In genomic region chr3:173109143-173109542, GRCh38 we compare ENCODE assay signal across 31 cellular contexts. TPM values are rescaled to one million over a fixed set of nuclear protein-coding genes. Genes with fewer than 3 reads are reported as not detected.
A peak's percentile ranks its signal among the peaks of the same experiment; 100 is the strongest.
DNase-seq lines count a peak whose midpoint lies in the region; TF ChIP-seq lines count a peak whose summit lies in the region.
"Had no signal": no experiment of that assay in that cellular context is flagged by ENCODE, and none has a peak within 500 bp of the region (broad histone marks: within the 10 kb centered on the region; RNA-seq: fewer than 3 reads in every experiment).

No MANE protein-coding gene starts in this region.

- H3K27me3 Mint-ChIP-seq in T-helper 1 cell treated with Interleukin-12 subunit alpha and Interleukin-12 subunit beta and Interleukin-4 antibody, amounts not matched to agents 30 μg/mL and 1 μg/mL, for 36 hours (ENCODE audit: low read depth) = no peaks in the 10 kb centered on the region
- no peaks in the 10 kb centered on the region for H3K27me3 Mint-ChIP-seq in activated T-helper 2 cell treated with anti-CD3 and anti-CD28 coated beads, Interferon-gamma antibody, Interleukin-2, Interleukin-4, amounts not matched to agents 10 μg/mL and 5 μg/mL and 100 μg/mL, durations not matched to agents 14 hours and 24 hours and 36 hours (ENCODE audit: low read depth)
- H3K27me3 Mint-ChIP-seq: activated B cell treated with CpG ODN at 0.5 μM for 24 hours; activated CD4-positive, alpha-beta memory T cell treated with anti-CD3 and anti-CD28 coated beads for 36 hours; stimulated activated naive CD8-positive, alpha-beta T cell treated with anti-CD3 and anti-CD28 coated beads, Interleukin-15, Interleukin-2, amounts not matched to agents 100 ng/mL and 50 ng/mL, for 24 hours had no signal

- H3K56ac ChIP-seq in mesendoderm (ENCODE audit: low read length) = no peak overlapping the region

- H3K79me2 ChIP-seq in mesendoderm (ENCODE audit: control insufficient read depth, insufficient read depth, low read length) = no peaks in the 10 kb centered on the region

- H2BK120ac ChIP-seq in mesendoderm (ENCODE audit: low read depth, low read length) = no peak overlapping the region

- H3K23ac ChIP-seq in mesendoderm (ENCODE audit: low read length) = no peak overlapping the region

- no peak overlapping the region for H3K4me2 ChIP-seq in mesendoderm (ENCODE audit: low read length)
- H3K4me2 ChIP-seq: BLaER1 had no signal

- H3K27ac Mint-ChIP-seq in T-helper 1 cell treated with Interleukin-12 subunit alpha and Interleukin-12 subunit beta and Interleukin-4 antibody, amounts not matched to agents 30 μg/mL and 1 μg/mL, for 36 hours = peak overlapping the region; percentile 34
- H3K27ac Mint-ChIP-seq in activated T-helper 2 cell treated with anti-CD3 and anti-CD28 coated beads, Interferon-gamma antibody, Interleukin-2, Interleukin-4, amounts not matched to agents 10 μg/mL and 5 μg/mL and 100 μg/mL, durations not matched to agents 14 hours and 24 hours and 36 hours = no peak overlapping the region
- H3K27ac Mint-ChIP-seq: activated B cell treated with CpG ODN at 0.5 μM for 24 hours; activated CD4-positive, alpha-beta memory T cell treated with anti-CD3 and anti-CD28 coated beads for 36 hours; HFFc6; naive thymus-derived CD8-positive, alpha-beta T cell; stimulated activated naive CD8-positive, alpha-beta T cell treated with anti-CD3 and anti-CD28 coated beads, Interleukin-15, Interleukin-2, amounts not matched to agents 100 ng/mL and 50 ng/mL, for 24 hours had no signal

- no peak overlapping the region for H3K27ac ChIP-seq in mesendoderm (ENCODE audit: low read depth, low read length)
- no peak overlapping the region for H3K27ac ChIP-seq in left ventricle myocardium inferior (replicated peaks)
- H3K27ac ChIP-seq: adrenal gland, BLaER1, dorsolateral prefrontal cortex, epithelial cell of prostate, foreskin keratinocyte, prostate gland, SJSA1, transverse colon had no signal

- intact Hi-C loops in left ventricle myocardium inferior (cut with micrococcal nuclease) = no loop called here
- intact Hi-C loops in activated T-helper 2 cell treated with anti-CD3 and anti-CD28 coated beads, Interferon-gamma antibody, Interleukin-2, Interleukin-4, amounts not matched to agents 10 μg/mL and 5 μg/mL and 100 μg/mL, durations not matched to agents 14 hours and 24 hours and 36 hours (cut with micrococcal nuclease) = no loop called here

- no peaks in the 10 kb centered on the region for H3K4me1 Mint-ChIP-seq in T-helper 1 cell treated with Interleukin-12 subunit alpha and Interleukin-12 subunit beta and Interleukin-4 antibody, amounts not matched to agents 30 μg/mL and 1 μg/mL, for 36 hours (ENCODE audit: low read depth)
- no peaks in the 10 kb centered on the region for H3K4me1 Mint-ChIP-seq in activated T-helper 2 cell treated with anti-CD3 and anti-CD28 coated beads, Interferon-gamma antibody, Interleukin-2, Interleukin-4, amounts not matched to agents 10 μg/mL and 5 μg/mL and 100 μg/mL, durations not matched to agents 14 hours and 24 hours and 36 hours (ENCODE audit: low read depth)
- H3K4me1 Mint-ChIP-seq: activated B cell treated with CpG ODN at 0.5 μM for 24 hours; naive thymus-derived CD8-positive, alpha-beta T cell had no signal

- H3K4me1 ChIP-seq in mesendoderm (ENCODE audit: control insufficient read depth, low read depth, low read length) (no peaks in the 10 kb centered on the region), left ventricle myocardium inferior (no peaks in the 10 kb centered on the region)
- H3K4me1 ChIP-seq: adrenal gland, BLaER1, foreskin keratinocyte, prostate gland, SJSA1, transverse colon had no signal

- H2BK15ac ChIP-seq in mesendoderm (replicated peaks; ENCODE audit: low read depth) = no peak overlapping the region

- H3K9me3 Mint-ChIP-seq in T-helper 1 cell treated with Interleukin-12 subunit alpha and Interleukin-12 subunit beta and Interleukin-4 antibody, amounts not matched to agents 30 μg/mL and 1 μg/mL, for 36 hours = no peaks in the 10 kb centered on the region
- H3K9me3 Mint-ChIP-seq in activated T-helper 2 cell treated with anti-CD3 and anti-CD28 coated beads, Interferon-gamma antibody, Interleukin-2, Interleukin-4, amounts not matched to agents 10 μg/mL and 5 μg/mL and 100 μg/mL, durations not matched to agents 14 hours and 24 hours and 36 hours = no peaks in the 10 kb centered on the region

- H3K4me3 ChIP-seq in mesendoderm (ENCODE audit: low read length) = no peak overlapping the region
- H3K4me3 ChIP-seq in left ventricle myocardium inferior = no peak overlapping the region
- H3K4me3 ChIP-seq: adrenal gland, BLaER1, prostate gland, SJSA1, transverse colon had no signal

- H3K36me3 ChIP-seq in mesendoderm (ENCODE audit: control insufficient read depth, insufficient read depth, low read length) = no peaks in the 10 kb centered on the region
- H3K36me3 ChIP-seq in left ventricle myocardium inferior = no peaks in the 10 kb centered on the region
- H3K36me3 ChIP-seq: adrenal gland, BLaER1, prostate gland, SJSA1, transverse colon had no signal

- DNase-seq in T-helper 1 cell = no peak
- peak; percentile 59 for DNase-seq in astrocyte of the hippocampus (ENCODE audit: low read depth, low spot score)
- DNase-seq in mesendoderm = peak; percentile 44
- DNase-seq in left ventricle myocardium inferior = no peak
- no peak for DNase-seq in activated T-helper 2 cell treated with anti-CD3 and anti-CD28 coated beads, Interferon-gamma antibody, Interleukin-2, Interleukin-4, amounts not matched to agents 10 μg/mL and 5 μg/mL and 100 μg/mL, durations not matched to agents 14 hours and 24 hours and 36 hours (ENCODE audit: low spot score)
- no peak for DNase-seq in NCI-H187 (lab: John Stamatoyannopoulos, UW)
- DNase-seq in stimulated activated CD4-positive, alpha-beta T cell treated with anti-CD3 and anti-CD28 coated beads, Interleukin-15, amount 100 ng/mL, for 24 hours = no peak
- DNase-seq: 8988T; activated B cell treated with CpG ODN at 0.5 μM for 24 hours; activated CD4-positive, alpha-beta memory T cell treated with anti-CD3 and anti-CD28 coated beads for 36 hours; activated gamma-delta T cell treated with Interleukin-2 at 50 U/mL for 16 hours; adrenal gland; foreskin keratinocyte; HFFc6; kidney glomerular epithelial cell; mammary epithelial cell; naive thymus-derived CD8-positive, alpha-beta T cell; NCI-H2171; NCI-H774; PC-3; stimulated activated CD4-positive, alpha-beta T cell treated with anti-CD3 and anti-CD28 coated beads, Interleukin-2, amount 100 ng/mL, for 48 hours; transverse colon had no signal

- no peaks in the 10 kb centered on the region for H3K27me3 ChIP-seq in mesendoderm (ENCODE audit: insufficient read depth, low read length, poor library complexity)
- no peaks in the 10 kb centered on the region for H3K27me3 ChIP-seq in left ventricle myocardium inferior (ENCODE audit: low read depth)
- H3K27me3 ChIP-seq: adrenal gland, BLaER1, foreskin keratinocyte, SJSA1, transverse colon had no signal

- H3K9me3 ChIP-seq in left ventricle myocardium inferior (replicated peaks) = peaks cover 4% of the 10 kb centered on the region
- H3K9me3 ChIP-seq: adrenal gland, BLaER1, prostate gland, SJSA1, transverse colon had no signal

- no peak overlapping the region for H3K4me3 Mint-ChIP-seq in T-helper 1 cell treated with Interleukin-12 subunit alpha and Interleukin-12 subunit beta and Interleukin-4 antibody, amounts not matched to agents 30 μg/mL and 1 μg/mL, for 36 hours
- H3K4me3 Mint-ChIP-seq in activated T-helper 2 cell treated with anti-CD3 and anti-CD28 coated beads, Interferon-gamma antibody, Interleukin-2, Interleukin-4, amounts not matched to agents 10 μg/mL and 5 μg/mL and 100 μg/mL, durations not matched to agents 14 hours and 24 hours and 36 hours (ENCODE audit: low read depth) = no peak overlapping the region
- H3K4me3 Mint-ChIP-seq: activated B cell treated with CpG ODN at 0.5 μM for 24 hours; activated CD4-positive, alpha-beta memory T cell treated with anti-CD3 and anti-CD28 coated beads for 36 hours; HFFc6; naive thymus-derived CD8-positive, alpha-beta T cell; stimulated activated naive CD8-positive, alpha-beta T cell treated with anti-CD3 and anti-CD28 coated beads, Interleukin-15, Interleukin-2, amounts not matched to agents 100 ng/mL and 50 ng/mL, for 24 hours had no signal

- no peak overlapping the region for H3K9ac ChIP-seq in mesendoderm (ENCODE audit: low read length)
- H3K9ac ChIP-seq: BLaER1 had no signal

- no peak overlapping the region for H3K4ac ChIP-seq in mesendoderm (ENCODE audit: low read depth, low read length)

- no peak overlapping the region for H4K8ac ChIP-seq in mesendoderm (ENCODE audit: low read depth, low read length)

- no peak for TF ChIP-seq CTCF in left ventricle myocardium inferior (IDR thresholded peaks at IDR 0.05; ENCODE audit: borderline replicate concordance)

- no peak overlapping the region for H4K5ac ChIP-seq in mesendoderm (ENCODE audit: low read length)

- WGBS in mesendoderm (ENCODE audit: extremely low coverage, insufficient coverage, low lambda C conversion rate) = no CpG with 5 or more reads among the region's 4 CpGs

- H3K18ac ChIP-seq in mesendoderm (ENCODE audit: low read length) = no peak overlapping the region

- no peak overlapping the region for H2BK5ac ChIP-seq in mesendoderm (ENCODE audit: low read length)

- H3K36me3 Mint-ChIP-seq in T-helper 1 cell treated with Interleukin-12 subunit alpha and Interleukin-12 subunit beta and Interleukin-4 antibody, amounts not matched to agents 30 μg/mL and 1 μg/mL, for 36 hours (ENCODE audit: low read depth) = no peaks in the 10 kb centered on the region
- H3K36me3 Mint-ChIP-seq in activated T-helper 2 cell treated with anti-CD3 and anti-CD28 coated beads, Interferon-gamma antibody, Interleukin-2, Interleukin-4, amounts not matched to agents 10 μg/mL and 5 μg/mL and 100 μg/mL, durations not matched to agents 14 hours and 24 hours and 36 hours (ENCODE audit: low read depth) = no peaks in the 10 kb centered on the region
- H3K36me3 Mint-ChIP-seq: activated CD4-positive, alpha-beta memory T cell treated with anti-CD3 and anti-CD28 coated beads for 36 hours had no signal

- H2AK5ac ChIP-seq in mesendoderm (ENCODE audit: low read length) = no peak overlapping the region

- no peaks in the 10 kb centered on the region for H3K79me1 ChIP-seq in mesendoderm (ENCODE audit: low read length)

RNA-seq across cellular contexts. Expression of gene SPATA16, which starts 31.9 kb away (rescaled TPM):
- 5.9 TPM for polyA plus RNA-seq in mesendoderm (2013, experiment 1 of 2)
- polyA plus RNA-seq in mesendoderm (2013, experiment 2 of 2) = 6.3 TPM
- not detected for total RNA-seq in left ventricle myocardium inferior
- total RNA-seq in activated T-helper 2 cell treated with anti-CD3 and anti-CD28 coated beads, Interferon-gamma antibody, Interleukin-2, Interleukin-4, amounts not matched to agents 10 μg/mL and 5 μg/mL and 100 μg/mL, durations not matched to agents 14 hours and 24 hours and 36 hours = not detected in 2 replicates
- total RNA-seq: activated B cell treated with CpG ODN at 0.5 μM for 24 hours; activated CD4-positive, alpha-beta memory T cell treated with anti-CD3 and anti-CD28 coated beads for 36 hours; adrenal gland; foreskin keratinocyte; HepG2; HFFc6; mammary epithelial cell; naive thymus-derived CD8-positive, alpha-beta T cell; PC-3; SJSA1; T-helper 2 cell treated with Interferon-gamma antibody and Interleukin-4, amounts not matched to agents 100 ng/mL and 5 ng/mL, for 36 hours; transverse colon had no signal
- polyA plus RNA-seq: adrenal gland; foreskin keratinocyte; HepG2; mammary epithelial cell; naive thymus-derived CD8-positive, alpha-beta T cell had no signal

Comparison
In these comparisons a context has a peak if more than half of its experiments do, and no peak if none do; other contexts are left out.
1. DNase-seq: peak in astrocyte of the hippocampus (single experiment) and mesendoderm (single experiment); none in T-helper 1 cell (0 of 5), left ventricle myocardium inferior (single experiment), activated T-helper 2 cell treated with anti-CD3 and anti-CD28 coated beads, Interferon-gamma antibody, Interleukin-2, Interleukin-4, amounts not matched to agents 10 μg/mL and 5 μg/mL and 100 μg/mL, durations not matched to agents 14 hours and 24 hours and 36 hours (single experiment), NCI-H187 (0 of 2) and stimulated activated CD4-positive, alpha-beta T cell treated with anti-CD3 and anti-CD28 coated beads, Interleukin-15, amount 100 ng/mL, for 24 hours (single experiment).